ENCODE assay signal across 19 cellular contexts in the genomic region with DNA sequence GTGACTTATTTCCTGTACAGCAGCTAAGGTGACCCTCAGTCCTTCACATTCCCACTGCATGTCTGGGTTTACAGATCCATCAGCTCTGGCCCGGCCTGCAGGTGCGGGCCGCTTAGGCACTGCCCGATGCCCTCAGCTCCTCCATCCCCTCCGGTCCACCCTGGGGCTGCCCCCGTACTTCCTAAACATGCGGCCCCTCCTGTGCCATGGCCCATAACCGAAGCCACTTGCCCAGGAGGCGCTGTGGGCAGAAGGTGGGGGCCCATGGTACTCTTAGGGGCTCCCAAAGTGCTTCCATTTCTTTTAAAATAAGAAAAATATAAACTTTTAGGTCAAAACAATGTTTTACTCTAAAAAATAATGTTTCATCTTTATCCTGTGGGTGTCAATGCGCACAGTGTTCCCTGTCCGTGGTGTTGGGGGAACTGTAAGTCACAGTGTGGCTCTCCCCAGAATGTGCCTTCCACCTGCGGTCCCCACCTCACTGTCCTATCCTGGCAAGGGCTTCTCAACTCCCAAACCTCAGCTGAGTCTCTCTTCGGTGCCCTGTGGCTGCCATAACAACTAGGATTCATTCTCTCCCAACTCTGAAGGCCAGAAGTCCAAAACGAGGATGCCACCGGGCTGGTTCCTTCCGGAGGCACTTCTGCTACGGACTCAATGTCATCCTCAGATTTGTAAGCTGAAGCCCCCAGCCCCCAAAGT.
"Had no signal": no experiment of that assay in that cellular context is flagged by ENCODE, and none has a peak within 500 bp of the region (broad histone marks: within the 10 kb centered on the region; RNA-seq: fewer than 3 reads in every experiment).

No MANE protein-coding gene starts in this region.

- H3K9me3 ChIP-seq: colonic mucosa, gastroesophageal sphincter, ovary, prostate gland, spleen, testis had no signal

- DNase-seq: activated CD4-positive, alpha-beta T cell treated with anti-CD3 and anti-CD28 coated beads for 36 hours; activated CD4-positive, alpha-beta T cell treated with anti-CD3 and anti-CD28 coated beads, Interleukin-2, amount 50 U/mL, for 4 hours; activated naive CD8-positive, alpha-beta T cell treated with anti-CD3 and anti-CD28 coated beads for 36 hours; left colon; naive thymus-derived CD8-positive, alpha-beta T cell; ovary; spleen; stimulated activated CD4-positive, alpha-beta T cell treated with anti-CD3 and anti-CD28 coated beads, Interleukin-4, amount 100 ng/mL, for 1 hour; stimulated activated naive CD4-positive, alpha-beta T cell; T1000; testis; trophoblast cell had no signal

- H3K36me3 ChIP-seq: colonic mucosa, gastroesophageal sphincter, neural progenitor cell, ovary, prostate gland, spleen had no signal

- H3K27me3 ChIP-seq: ovary, testis had no signal

- ATAC-seq: activated CD4-positive, alpha-beta T cell treated with anti-CD3 and anti-CD28 coated beads for 36 hours; gastroesophageal sphincter; left colon; naive thymus-derived CD8-positive, alpha-beta T cell; WTC11 had no signal

- H3K9ac ChIP-seq: neural progenitor cell had no signal

- H3K4me1 ChIP-seq: colonic mucosa, neural progenitor cell, prostate gland, testis had no signal

- H2AFZ ChIP-seq: neural progenitor cell had no signal

- H3K27ac ChIP-seq: colonic mucosa, dorsolateral prefrontal cortex, epithelial cell of prostate, gastroesophageal sphincter, neural progenitor cell, ovary, prostate gland, spleen, testis had no signal

- H3K4me2 ChIP-seq: neural progenitor cell had no signal

- H3K4me3 ChIP-seq: colonic mucosa, dorsolateral prefrontal cortex, gastroesophageal sphincter, neural progenitor cell, ovary, prostate gland, spleen, testis had no signal
